ENCODE assay signal across 1 cellular context in the genomic region with DNA sequence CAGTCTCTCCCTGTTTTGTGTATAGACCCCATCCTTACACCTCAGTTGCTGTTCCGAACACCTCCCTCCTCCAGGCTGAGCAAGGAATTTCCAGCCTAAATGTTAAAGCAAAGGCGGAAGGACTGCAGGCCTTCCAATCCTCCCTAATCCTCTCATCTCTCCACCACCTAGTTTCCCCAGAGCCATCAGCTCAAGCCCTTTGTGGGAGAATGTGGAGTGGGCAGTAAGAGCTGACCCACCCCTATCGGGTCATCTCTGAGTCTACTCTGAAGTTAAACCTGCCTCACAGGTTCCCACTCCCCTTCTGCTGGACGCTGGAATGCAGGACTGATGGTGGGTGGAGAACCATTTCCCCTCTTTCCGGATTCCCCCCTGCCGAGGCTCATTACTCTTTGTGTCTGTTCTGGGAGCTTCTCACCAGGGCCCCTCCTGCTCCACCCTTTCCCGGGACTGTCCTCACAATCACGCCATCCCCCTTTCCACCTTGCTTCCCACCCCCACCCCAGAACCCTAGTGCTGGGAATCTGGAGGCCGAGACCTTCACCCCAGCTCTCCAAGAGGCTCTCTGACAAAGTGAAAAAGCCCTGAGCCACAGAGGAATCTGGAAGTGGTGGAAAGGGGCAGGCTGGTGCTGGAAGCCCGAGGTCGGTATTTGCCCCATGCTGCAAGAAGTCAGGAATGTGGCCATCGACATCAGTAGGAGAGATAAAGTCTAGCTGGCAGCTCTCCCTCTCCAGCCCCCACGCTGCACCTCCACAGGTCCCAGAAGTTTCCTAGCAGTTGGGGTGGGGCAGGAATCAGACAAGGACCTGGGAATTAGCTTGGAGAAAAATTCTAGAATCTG.
TF ChIP-seq lines count a peak whose summit lies in the region.

No MANE protein-coding gene starts in this region.

TF ChIP-seq in SK-N-SH treated with all-trans-retinoic acid at 6 μM for 48 hours, 23 proteins besides CTCF, POLR2A, EP300 and RAD21 (continued from another document):
- TF ChIP-seq, protein P1, sequence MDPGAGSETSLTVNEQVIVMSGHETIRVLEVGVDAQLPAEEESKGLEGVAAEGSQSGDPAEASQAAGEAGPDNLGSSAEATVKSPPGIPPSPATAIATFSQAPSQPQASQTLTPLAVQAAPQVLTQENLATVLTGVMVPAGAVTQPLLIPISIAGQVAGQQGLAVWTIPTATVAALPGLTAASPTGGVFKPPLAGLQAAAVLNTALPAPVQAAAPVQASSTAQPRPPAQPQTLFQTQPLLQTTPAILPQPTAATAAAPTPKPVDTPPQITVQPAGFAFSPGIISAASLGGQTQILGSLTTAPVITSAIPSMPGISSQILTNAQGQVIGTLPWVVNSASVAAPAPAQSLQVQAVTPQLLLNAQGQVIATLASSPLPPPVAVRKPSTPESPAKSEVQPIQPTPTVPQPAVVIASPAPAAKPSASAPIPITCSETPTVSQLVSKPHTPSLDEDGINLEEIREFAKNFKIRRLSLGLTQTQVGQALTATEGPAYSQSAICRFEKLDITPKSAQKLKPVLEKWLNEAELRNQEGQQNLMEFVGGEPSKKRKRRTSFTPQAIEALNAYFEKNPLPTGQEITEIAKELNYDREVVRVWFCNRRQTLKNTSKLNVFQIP (CRISPR knock-in tag; IDR thresholded peaks at IDR 0.05; ENCODE audit: borderline replicate concordance, low read depth) = no peak
- TF ChIP-seq TCF4 (CRISPR knock-in tag; IDR thresholded peaks at IDR 0.05; ENCODE audit: borderline replicate concordance) (no peak), ZNF8 (CRISPR knock-in tag; IDR thresholded peaks at IDR 0.05) (no peak), ZNF565 (CRISPR knock-in tag; conservative IDR thresholded peaks at IDR 0.05; ENCODE audit: low read depth) (no peak)
